Comparison of ENCODE assay signal across 1 cellular context in the genomic region with DNA sequence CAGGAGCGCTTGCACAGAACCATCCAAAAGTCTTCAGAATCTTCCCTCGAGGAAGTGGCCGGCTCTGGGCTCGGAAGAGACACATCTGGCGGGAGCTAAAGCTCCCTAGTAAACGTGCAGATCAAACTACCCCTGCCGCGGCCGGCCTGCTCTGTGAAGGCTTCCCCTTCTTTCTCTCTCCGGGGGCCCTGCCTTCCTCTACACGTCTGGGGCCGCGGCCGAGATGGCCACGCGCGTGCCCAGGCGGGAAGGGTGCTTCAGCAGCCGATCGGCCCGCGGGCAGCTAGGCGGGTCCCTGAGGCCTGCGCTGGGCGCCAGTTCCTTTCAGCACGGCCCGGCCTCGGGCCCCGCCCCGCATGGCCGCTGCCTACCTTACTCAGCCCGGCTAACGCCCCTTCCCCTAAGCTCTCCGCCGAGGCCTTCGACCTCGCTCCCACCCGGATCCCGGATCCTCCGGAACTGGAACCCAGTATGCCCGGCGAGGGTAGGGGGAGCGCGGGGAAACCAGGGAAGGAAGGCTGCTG.
TF ChIP-seq lines count a peak whose summit lies in the region.

No MANE protein-coding gene starts in this region.

TF ChIP-seq in SK-N-SH, 30 proteins besides CTCF, POLR2A, EP300 and RAD21 (continued from another document):
- TF ChIP-seq EZH2phosphoT487 (IDR thresholded peaks at IDR 0.05; ENCODE audit: borderline replicate concordance, low read depth) (no peak), FOXJ3 (CRISPR knock-in tag; IDR thresholded peaks at IDR 0.05) (no peak), YY1 (IDR thresholded peaks at IDR 0.05; ENCODE audit: low read depth) (no peak), PBX3 (IDR thresholded peaks at IDR 0.05) (no peak), GABPA (IDR thresholded peaks at IDR 0.05; ENCODE audit: low read depth) (no peak), FOXM1 (IDR thresholded peaks at IDR 0.05; ENCODE audit: low read depth) (no peak), TCF12 (IDR thresholded peaks at IDR 0.05) (no peak), REST (IDR thresholded peaks at IDR 0.05; ENCODE audit: low read depth, low read length) (no peak), NRF1 (IDR thresholded peaks at IDR 0.05; ENCODE audit: low read depth, low read length) (no peak; the same call in 1 of the 2 replicates), ELF1 (IDR thresholded peaks at IDR 0.05) (no peak), MAX (IDR thresholded peaks at IDR 0.05; ENCODE audit: low read depth) (no peak)
- TF ChIP-seq, protein P1, sequence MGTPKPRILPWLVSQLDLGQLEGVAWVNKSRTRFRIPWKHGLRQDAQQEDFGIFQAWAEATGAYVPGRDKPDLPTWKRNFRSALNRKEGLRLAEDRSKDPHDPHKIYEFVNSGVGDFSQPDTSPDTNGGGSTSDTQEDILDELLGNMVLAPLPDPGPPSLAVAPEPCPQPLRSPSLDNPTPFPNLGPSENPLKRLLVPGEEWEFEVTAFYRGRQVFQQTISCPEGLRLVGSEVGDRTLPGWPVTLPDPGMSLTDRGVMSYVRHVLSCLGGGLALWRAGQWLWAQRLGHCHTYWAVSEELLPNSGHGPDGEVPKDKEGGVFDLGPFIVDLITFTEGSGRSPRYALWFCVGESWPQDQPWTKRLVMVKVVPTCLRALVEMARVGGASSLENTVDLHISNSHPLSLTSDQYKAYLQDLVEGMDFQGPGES (IDR thresholded peaks at IDR 0.05; ENCODE audit: low read depth, low read length), result no peak
